ENCODE assay signal across 8 cellular contexts in the genomic region with DNA sequence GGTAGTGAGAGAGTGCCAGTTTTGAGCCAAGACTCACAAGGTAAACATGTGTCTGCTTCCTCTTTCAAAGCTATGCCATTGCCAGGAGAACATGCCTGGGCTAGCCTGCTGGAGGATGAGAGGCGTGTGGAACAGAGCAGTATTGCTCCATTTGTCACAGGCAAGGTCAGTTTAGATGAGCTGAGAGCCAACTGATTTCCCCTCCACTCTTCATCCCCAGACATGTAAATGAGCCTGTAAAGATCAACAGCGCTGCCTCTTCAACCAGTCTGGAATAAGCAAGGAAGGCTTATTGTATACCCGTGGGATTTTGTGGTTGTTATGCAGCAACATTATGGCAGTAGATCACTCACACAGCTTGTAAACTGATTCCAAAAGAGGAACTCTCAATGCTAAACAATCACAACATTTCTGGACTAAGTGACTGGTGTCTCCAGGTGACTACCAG. TPM values are rescaled to one million over a fixed set of nuclear protein-coding genes. Genes with fewer than 3 reads are reported as not detected.
DNase-seq lines count a peak whose midpoint lies in the region; ATAC-seq, FAIRE-seq and TF ChIP-seq lines count a peak whose summit lies in the region.

No MANE protein-coding gene starts in this region.

- H2BK5ac ChIP-seq in H1 (ENCODE audit: low read depth, low read length): peak overlapping the region; percentile 69; the same call in 1 of the 2 replicates

- no peak for TF ChIP-seq RAD21 in H1 (IDR thresholded peaks at IDR 0.05 in 1 of 2, conservative IDR thresholded peaks at IDR 0.05 in 1 of 2; ENCODE audit: low read depth in 2 of 2, low read length in 2 of 2)

- peak overlapping the region; percentile 84; the same call in 1 of the 2 replicates for H2BK20ac ChIP-seq in H1 (ENCODE audit: low read length)

- WGBS in H1 (ENCODE audit: extremely low coverage in 1 of 2, insufficient coverage in 1 of 2, insufficient read length in 1 of 2, insufficient replicate concordance in 2 of 2, low coverage in 1 of 2, low lambda C conversion rate in 2 of 2, missing lambda C conversion rate in 1 of 2), 2 experiments: 50% methylated on average over 3 of the region's 3 CpGs; no CpG with 5 or more reads in 1 of the 2 experiments

- no peaks in the 10 kb centered on the region for H3K79me1 ChIP-seq in H1 (ENCODE audit: low read depth, low read length)

- peak overlapping the region; percentile 89 for H2BK120ac ChIP-seq in H1 (replicated peaks; ENCODE audit: low read depth, low read length)

- TF ChIP-seq POLR2A in H1 (IDR thresholded peaks at IDR 0.05; ENCODE audit: control extremely low read depth in 1 of 2, low read depth in 2 of 2, low read length in 2 of 2): no peak

- peak overlapping the region; percentile 2 for H3K4ac ChIP-seq in H1 (replicated peaks; ENCODE audit: insufficient read length, low read depth, low read length)

- H4K5ac ChIP-seq in H1 (ENCODE audit: insufficient read length, low read depth, low read length): peak overlapping the region; percentile 45

- H3K23me2 ChIP-seq in H1 (ENCODE audit: low read depth, low read length): no peaks in the 10 kb centered on the region

- no peak overlapping the region for H3K14ac ChIP-seq in H1 (ENCODE audit: insufficient read length)

- no peak overlapping the region for H3K4me3 ChIP-seq in BLaER1 treated with 17β-estradiol and CSF1 and Interleukin-3, amounts not matched to agents 10 nM and 100 nM
- H3K4me3 ChIP-seq in H1 (ENCODE audit: extremely low read depth in 1 of 4, insufficient read depth in 2 of 4, low read depth in 3 of 4, low read length in 4 of 4): no peak overlapping the region; a peak in 1 of 8 replicates

- H2BK12ac ChIP-seq in H1 (ENCODE audit: low read depth, low read length): peak overlapping the region; percentile 77; the same call in 1 of the 2 replicates

- H4K91ac ChIP-seq in H1 (replicated peaks; ENCODE audit: insufficient read length, low read length): peak overlapping the region; percentile 78

- no peak for FAIRE-seq in H1 (lab: Jason Lieb, UNC)
- FAIRE-seq in RCC 7860 (lab: Jason Lieb, UNC): no peak

- H3K18ac ChIP-seq in H1 (ENCODE audit: extremely low read depth, low read length): peak overlapping the region; percentile 4

- H4K20me1 ChIP-seq in BLaER1 treated with 17β-estradiol and CSF1 and Interleukin-3, amounts not matched to agents 10 nM and 100 nM: no peaks in the 10 kb centered on the region
- no peaks in the 10 kb centered on the region for H4K20me1 ChIP-seq in H1 (replicated peaks in 1 of 2; ENCODE audit: control insufficient read depth in 1 of 2, insufficient read depth in 2 of 2, low read length in 2 of 2)

- ATAC-seq in GM21717 (IDR thresholded peaks at IDR 0.05; ENCODE audit: unreplicated experiment) (peak; percentile 84), GM19467 (IDR thresholded peaks at IDR 0.05; ENCODE audit: unreplicated experiment) (no peak)

- POLR2A ChIA-PET in H1 (lab: Charles Lee; ENCODE audit: partially characterized antibody): interaction anchor here (0.8 kb wide), 1 partner anchor 11 kb away, joined by 4 read pairs; no protein-coding TSS in a partner anchor

- H2BK15ac ChIP-seq in H1 (ENCODE audit: low read length): no peak overlapping the region

- DNase-seq in NCI-H2107 (lab: John Stamatoyannopoulos, UW): peak; percentile 82
- no peak for DNase-seq in H1 (ENCODE audit: low read depth in 1 of 2, low spot score in 2 of 2)
- DNase-seq in superior temporal gyrus (ENCODE audit: extremely low spot score): no peak
- DNase-seq in RKO (ENCODE audit: low spot score): no peak
- DNase-seq in RCC 7860 (ENCODE audit: low spot score): no peak

- no peak for TF ChIP-seq EP300 in H1 (IDR thresholded peaks at IDR 0.05; ENCODE audit: borderline replicate concordance in 1 of 2, low read depth in 2 of 2, low read length in 2 of 2)

- CTCF ChIA-PET in H1 (lab: Charles Lee; ENCODE audit: partially characterized antibody): interaction anchor here (0.6 to 3.4 kb wide), 3 partner anchors 9 to 341 kb away, joined by 3 to 11 read pairs (median 9); partner anchors contain the start of gene GDNF

- no peaks in the 10 kb centered on the region for H3K36me3 ChIP-seq in BLaER1 treated with 17β-estradiol and CSF1 and Interleukin-3, amounts not matched to agents 10 nM and 100 nM
- H3K36me3 ChIP-seq in H1 (ENCODE audit: control insufficient read depth in 2 of 4, insufficient read depth in 4 of 4, low read length in 3 of 4): no peaks in the 10 kb centered on the region

- H2AFZ ChIP-seq in H1 (ENCODE audit: low read length): peak overlapping the region; percentile 76; the same call in 1 of the 2 replicates

- no peaks in the 10 kb centered on the region for H3K79me2 ChIP-seq in H1 (ENCODE audit: control insufficient read depth in 1 of 2, insufficient read depth in 2 of 2, low read length in 2 of 2)

- H3K4me1 ChIP-seq in BLaER1 treated with 17β-estradiol and CSF1 and Interleukin-3, amounts not matched to agents 10 nM and 100 nM: peaks cover 14 to 54% (median 36%) of the 10 kb centered on the region in 10 experiments
- peaks cover 10 to 20% (median 15%) of the 10 kb centered on the region in 4 experiments; a peak in 6 of 7 replicates for H3K4me1 ChIP-seq in H1 (replicated peaks in 1 of 4; ENCODE audit: control insufficient read depth in 3 of 4, insufficient read depth in 4 of 4, low read length in 3 of 4)

- H3K9ac ChIP-seq in BLaER1 treated with 17β-estradiol and CSF1 and Interleukin-3, amounts not matched to agents 10 nM and 100 nM: peak overlapping the region in 6 of 11 experiments; percentile 44 to 68 (median 61); a peak in 12 of 22 replicates
- no peak overlapping the region for H3K9ac ChIP-seq in H1 (replicated peaks in 1 of 4; ENCODE audit: extremely low read depth in 1 of 4, low read depth in 3 of 4, low read length in 3 of 4)

- H2AK5ac ChIP-seq in H1 (ENCODE audit: low read depth, low read length): no peak overlapping the region

- H3K4me2 ChIP-seq in BLaER1 treated with 17β-estradiol and CSF1 and Interleukin-3, amounts not matched to agents 10 nM and 100 nM: peak overlapping the region; percentile 25 to 81 (median 62)
- peak overlapping the region in 1 of 2 experiments; percentile 18; a peak in 1 of 4 replicates for H3K4me2 ChIP-seq in H1 (ENCODE audit: insufficient read depth in 1 of 2, low read depth in 2 of 2, low read length in 2 of 2)

- H3K27ac ChIP-seq in BLaER1 treated with 17β-estradiol and CSF1 and Interleukin-3, amounts not matched to agents 10 nM and 100 nM: peak overlapping the region in 9 of 11 experiments; percentile 31 to 87 (median 79); a peak in 18 of 22 replicates
- H3K27ac ChIP-seq in H1 (ENCODE audit: low read depth, low read length): no peak overlapping the region

- no peak overlapping the region for H3K56ac ChIP-seq in H1 (replicated peaks; ENCODE audit: insufficient read length, low read depth, low read length)

- H4K8ac ChIP-seq in H1 (ENCODE audit: extremely low read depth, insufficient read depth, low read length): no peak overlapping the region

- H3K9me3 ChIP-seq in BLaER1 treated with 17β-estradiol and CSF1 and Interleukin-3, amounts not matched to agents 10 nM and 100 nM (replicated peaks in 1 of 11): peaks cover 0 to 9% (median 4%) of the 10 kb centered on the region in 11 experiments; a peak in 6 of 22 replicates
- no peaks in the 10 kb centered on the region; a peak in 1 of 4 replicates for H3K9me3 ChIP-seq in H1 (ENCODE audit: insufficient read depth in 2 of 2, low read depth in 1 of 2, low read length in 1 of 2)

- no peak for TF ChIP-seq CTCF in H1 (IDR thresholded peaks at IDR 0.05; ENCODE audit: control extremely low read depth in 1 of 3, insufficient read depth in 1 of 3, low read depth in 1 of 3, low read length in 3 of 3)

- H3K27me3 ChIP-seq in BLaER1 treated with 17β-estradiol and CSF1 and Interleukin-3, amounts not matched to agents 10 nM and 100 nM: peaks cover 0 to 12% (median 6%) of the 10 kb centered on the region in 11 experiments; a peak in 8 of 22 replicates
- H3K27me3 ChIP-seq in H1 (replicated peaks in 1 of 4; ENCODE audit: control insufficient read depth in 3 of 4, extremely low read depth in 1 of 4, insufficient read depth in 3 of 4, low read length in 3 of 4): peaks cover 0 to 6% (median 0%) of the 10 kb centered on the region in 4 experiments; a peak in 3 of 7 replicates

- no peak overlapping the region for H3K23ac ChIP-seq in H1 (ENCODE audit: insufficient read length)

TF ChIP-seq in H1, 55 proteins besides CTCF, POLR2A, EP300 and RAD21:
- TF ChIP-seq ASH2L (IDR thresholded peaks at IDR 0.05; ENCODE audit: low read length): no peak
- TF ChIP-seq YY1 (IDR thresholded peaks at IDR 0.05; ENCODE audit: low read depth, low read length): no peak
- TF ChIP-seq, protein P1, sequence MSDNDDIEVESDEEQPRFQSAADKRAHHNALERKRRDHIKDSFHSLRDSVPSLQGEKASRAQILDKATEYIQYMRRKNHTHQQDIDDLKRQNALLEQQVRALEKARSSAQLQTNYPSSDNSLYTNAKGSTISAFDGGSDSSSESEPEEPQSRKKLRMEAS (IDR thresholded peaks at IDR 0.05): 0 out of 2 replicates have a peak, but pooled peaks have one; percentile 11
TF ChIP-seq in H1: peak in this region for 1.

RNA-seq across cellular contexts. Expression of gene GDNF, which starts 8.2 kb away (rescaled TPM):
- 1.7 and 2.0 TPM in 2 replicates for total RNA-seq in H1 (2021; fragmentation: NEBNext Ultra II Directional; extraction: Animal tissue kit (Norgen Biotek cat#: 25700))
- 0.15 and 0.31 TPM in 2 replicates for polyA plus RNA-seq in H1 (2011; rRNA removed)
- 0.22 TPM for polyA plus RNA-seq in H1 (2011; cell fraction: cytosol; rRNA removed)
- polyA plus RNA-seq in H1 (2011; cell fraction: nucleus; rRNA removed): 0.43 TPM
- polyA plus RNA-seq in H1 (2012, experiment 1 of 2): 0.33 to 0.62 TPM (median 0.38 TPM) in 4 replicates
- polyA plus RNA-seq in H1 (2012, experiment 2 of 2): 0.14 TPM
- 0.89 TPM for polyA plus RNA-seq in H1 (2013, experiment 1 of 2)
- 0.46 TPM for polyA plus RNA-seq in H1 (2013, experiment 2 of 2)
- 0.15 and 0.47 TPM in 2 replicates for polyA minus RNA-seq in H1 (2011; rRNA and poly(A)+ RNA removed)
- not detected for polyA minus RNA-seq in H1 (2011; cell fraction: cytosol; rRNA and poly(A)+ RNA removed)
- 0.70 TPM for polyA minus RNA-seq in H1 (2011; cell fraction: nucleus; rRNA and poly(A)+ RNA removed)

Comparison
In these comparisons a context has a peak if more than half of its experiments do, and no peak if none do; other contexts are left out.
1. H3K9ac ChIP-seq: peak in BLaER1 treated with 17β-estradiol and CSF1 and Interleukin-3, amounts not matched to agents 10 nM and 100 nM (6 of 11); none in H1 (0 of 4).